ENCODE assay signal across 12 cellular contexts in genomic region chr9:6917162-6917561, GRCh38.
DNase-seq lines count a peak whose midpoint lies in the region; ATAC-seq and TF ChIP-seq lines count a peak whose summit lies in the region.
"Had no signal": no experiment of that assay in that cellular context is flagged by ENCODE, and none has a peak within 500 bp of the region (broad histone marks: within the 10 kb centered on the region; RNA-seq: fewer than 3 reads in every experiment).

No MANE protein-coding gene starts in this region.

- H3K4me3 ChIP-seq in endodermal cell (ENCODE audit: low read length): no peak overlapping the region

- H3K9me3 ChIP-seq in endodermal cell (ENCODE audit: control insufficient read depth, low read length): peaks cover 4% of the 10 kb centered on the region

- H3K4me3 Mint-ChIP-seq in activated T-helper 2 cell treated with anti-CD3 and anti-CD28 coated beads, Interferon-gamma antibody, Interleukin-2, Interleukin-4, amounts not matched to agents 10 μg/mL and 5 μg/mL and 100 μg/mL, durations not matched to agents 14 hours and 24 hours and 36 hours (ENCODE audit: low read depth): no peak overlapping the region
- H3K4me3 Mint-ChIP-seq in endodermal cell: no peak overlapping the region

- intact Hi-C loops in activated T-helper 2 cell treated with anti-CD3 and anti-CD28 coated beads, Interferon-gamma antibody, Interleukin-2, Interleukin-4, amounts not matched to agents 10 μg/mL and 5 μg/mL and 100 μg/mL, durations not matched to agents 14 hours and 24 hours and 36 hours (cut with micrococcal nuclease): no loop called here

- peaks cover 6% of the 10 kb centered on the region for H3K9me3 Mint-ChIP-seq in activated T-helper 2 cell treated with anti-CD3 and anti-CD28 coated beads, Interferon-gamma antibody, Interleukin-2, Interleukin-4, amounts not matched to agents 10 μg/mL and 5 μg/mL and 100 μg/mL, durations not matched to agents 14 hours and 24 hours and 36 hours
- H3K9me3 Mint-ChIP-seq in endodermal cell: peaks cover 9% of the 10 kb centered on the region

- H3K27me3 ChIP-seq in endodermal cell (ENCODE audit: control insufficient read depth, insufficient read depth, low read length, poor library complexity, severe bottlenecking): no peaks in the 10 kb centered on the region

- no peak for TF ChIP-seq CTCF in endodermal cell (conservative IDR thresholded peaks at IDR 0.05)

- H3K4me1 ChIP-seq in endodermal cell (ENCODE audit: control insufficient read depth, insufficient read depth, low read length): no peaks in the 10 kb centered on the region

- no peaks in the 10 kb centered on the region for H3K27me3 Mint-ChIP-seq in activated T-helper 2 cell treated with anti-CD3 and anti-CD28 coated beads, Interferon-gamma antibody, Interleukin-2, Interleukin-4, amounts not matched to agents 10 μg/mL and 5 μg/mL and 100 μg/mL, durations not matched to agents 14 hours and 24 hours and 36 hours (ENCODE audit: low read depth)
- H3K27me3 Mint-ChIP-seq in endodermal cell (ENCODE audit: insufficient read depth): no peaks in the 10 kb centered on the region

- no peak overlapping the region for H3K27ac ChIP-seq in endodermal cell (ENCODE audit: low read depth, low read length)

- H3K4me1 Mint-ChIP-seq in activated T-helper 2 cell treated with anti-CD3 and anti-CD28 coated beads, Interferon-gamma antibody, Interleukin-2, Interleukin-4, amounts not matched to agents 10 μg/mL and 5 μg/mL and 100 μg/mL, durations not matched to agents 14 hours and 24 hours and 36 hours (ENCODE audit: low read depth): peaks cover 37% of the 10 kb centered on the region
- H3K4me1 Mint-ChIP-seq in endodermal cell: peaks cover under 1% of the 10 kb centered on the region

- peak; percentile 93 for ATAC-seq in GM18868 (IDR thresholded peaks at IDR 0.05; ENCODE audit: unreplicated experiment)
- peak; percentile 88 for ATAC-seq in GM21447 (IDR thresholded peaks at IDR 0.05; ENCODE audit: unreplicated experiment)
- ATAC-seq in HG03039 (IDR thresholded peaks at IDR 0.05; ENCODE audit: unreplicated experiment): peak; percentile 69

- peaks cover 42% of the 10 kb centered on the region for H3K36me3 Mint-ChIP-seq in activated T-helper 2 cell treated with anti-CD3 and anti-CD28 coated beads, Interferon-gamma antibody, Interleukin-2, Interleukin-4, amounts not matched to agents 10 μg/mL and 5 μg/mL and 100 μg/mL, durations not matched to agents 14 hours and 24 hours and 36 hours (ENCODE audit: low read depth)
- peaks cover 25% of the 10 kb centered on the region for H3K36me3 Mint-ChIP-seq in endodermal cell (ENCODE audit: low read depth)

- peak overlapping the region; percentile 2 for H3K27ac Mint-ChIP-seq in activated T-helper 2 cell treated with anti-CD3 and anti-CD28 coated beads, Interferon-gamma antibody, Interleukin-2, Interleukin-4, amounts not matched to agents 10 μg/mL and 5 μg/mL and 100 μg/mL, durations not matched to agents 14 hours and 24 hours and 36 hours
- H3K27ac Mint-ChIP-seq in endodermal cell: no peak overlapping the region

- no peak overlapping the region for H3K9ac ChIP-seq in endodermal cell (ENCODE audit: extremely low read depth, low read length, poor library complexity, severe bottlenecking)

- H3K36me3 ChIP-seq in endodermal cell (ENCODE audit: control insufficient read depth, insufficient read depth, low read length): peaks cover 4% of the 10 kb centered on the region

- no peak for DNase-seq in activated T-helper 2 cell treated with anti-CD3 and anti-CD28 coated beads, Interferon-gamma antibody, Interleukin-2, Interleukin-4, amounts not matched to agents 10 μg/mL and 5 μg/mL and 100 μg/mL, durations not matched to agents 14 hours and 24 hours and 36 hours (ENCODE audit: low spot score)
- DNase-seq in epidermal melanocyte (ENCODE audit: insufficient read length, low spot score) (no peak), COR-L47 (lab: John Stamatoyannopoulos, UW) (no peak), endodermal cell (no peak)
- DNase-seq: cerebellar nuclear complex, DMS 273 treated with DMSO at 0.1 percent for 48 hours, KBM-7, kidney glomerular epithelial cell, nucleus accumbens had no signal
